ENCODE assay signal across 16 cellular contexts in the genomic region with DNA sequence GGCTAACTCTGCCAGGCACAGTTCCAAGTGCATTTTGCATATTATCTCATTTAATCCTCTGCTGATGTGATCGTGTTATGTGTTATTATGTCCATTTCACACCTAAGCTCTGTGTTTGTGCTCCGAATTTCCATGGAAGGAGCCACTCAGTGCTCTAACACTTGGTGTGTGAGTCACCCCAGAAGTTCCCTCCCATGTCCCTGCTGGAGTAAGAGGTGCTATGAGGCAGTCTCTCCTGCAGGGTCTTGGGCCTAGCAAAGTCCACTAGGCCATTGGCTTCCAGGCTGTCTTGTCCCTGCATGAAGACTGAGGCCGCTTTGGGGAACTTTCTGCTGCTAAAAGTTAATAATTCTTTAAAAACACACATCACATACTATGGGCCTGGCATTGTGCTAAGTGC.
DNase-seq lines count a peak whose midpoint lies in the region; ATAC-seq and TF ChIP-seq lines count a peak whose summit lies in the region.
"Had no signal": no experiment of that assay in that cellular context is flagged by ENCODE, and none has a peak within 500 bp of the region (broad histone marks: within the 10 kb centered on the region; RNA-seq: fewer than 3 reads in every experiment).

No MANE protein-coding gene starts in this region.

- H3K18ac ChIP-seq in mesendoderm (ENCODE audit: low read length): no peak overlapping the region

- no peak overlapping the region for H4K5ac ChIP-seq in mesendoderm (ENCODE audit: low read length)

- ATAC-seq in GM18511 (IDR thresholded peaks at IDR 0.05; ENCODE audit: unreplicated experiment): no peak
- ATAC-seq: stimulated activated naive CD8-positive, alpha-beta T cell treated with anti-CD3 and anti-CD28 coated beads, Interleukin-15, amount 100 ng/mL, for 72 hours had no signal

- no peak for DNase-seq in BJ (ENCODE audit: low read depth)
- DNase-seq in NCI-H82 (lab: John Stamatoyannopoulos, UW): peak; percentile 71
- DNase-seq in epithelial cell of esophagus (ENCODE audit: low read depth): peak; percentile 51
- DNase-seq in mesendoderm: peak; percentile 90
- no peak for DNase-seq in NCI-H345 (lab: John Stamatoyannopoulos, UW)
- no peak for DNase-seq in vagina (ENCODE audit: extremely low spot score in 2 of 2)
- DNase-seq in stimulated activated CD4-positive, alpha-beta T cell treated with anti-CD3 and anti-CD28 coated beads, Interleukin-15, amount 100 ng/mL, for 24 hours: no peak
- DNase-seq: activated CD8-positive, alpha-beta memory T cell treated with anti-CD3 and anti-CD28 coated beads, Interleukin-2, amount 50 U/mL, for 4 hours; activated naive CD4-positive, alpha-beta T cell treated with Interleukin-2 at 50 U/mL for 16 hours; left ventricle myocardium inferior; naive B cell; NCI-H1694 treated with DMSO at 0.1 percent for 48 hours; NCI-H446; stimulated activated naive CD8-positive, alpha-beta T cell treated with anti-CD3 and anti-CD28 coated beads, Interleukin-15, amount 100 ng/mL, for 72 hours had no signal

- no peak overlapping the region for H3K23ac ChIP-seq in mesendoderm (ENCODE audit: low read length)

- H3K27ac ChIP-seq in mesendoderm (ENCODE audit: low read depth, low read length) (peak overlapping the region; percentile 11), vagina (no peak overlapping the region)
- H3K27ac ChIP-seq: left ventricle myocardium inferior, prostate gland had no signal

- no peak overlapping the region for H2AK5ac ChIP-seq in mesendoderm (ENCODE audit: low read length)

- intact Hi-C loops in vagina (cut with DNase I): loop anchor here (10.0 kb wide), 1 partner anchor 406 kb away; the partner anchor contains the start of gene SULF2

- no peaks in the 10 kb centered on the region for H3K79me1 ChIP-seq in mesendoderm (ENCODE audit: low read length)

- H3K79me2 ChIP-seq in mesendoderm (ENCODE audit: control insufficient read depth, insufficient read depth, low read length): no peaks in the 10 kb centered on the region

- H3K27me3 ChIP-seq in BJ (ENCODE audit: control insufficient read depth, insufficient read depth, low read length) (no peaks in the 10 kb centered on the region; the same call in 1 of the 2 replicates), mesendoderm (ENCODE audit: insufficient read depth, low read length, poor library complexity) (no peaks in the 10 kb centered on the region), vagina (no peaks in the 10 kb centered on the region)

- no peaks in the 10 kb centered on the region for H3K9me3 ChIP-seq in vagina
- H3K9me3 ChIP-seq: left ventricle myocardium inferior, prostate gland had no signal

- no peak overlapping the region for H3K9ac ChIP-seq in mesendoderm (ENCODE audit: low read length)

- H3K4me2 ChIP-seq in mesendoderm (ENCODE audit: low read length): no peak overlapping the region

- CTCF ChIA-PET in BJ (lab: Yijun Ruan, JAX): interaction anchor here (1.4 kb wide), 2 partner anchors 12 to 336 kb away, joined by 3 to 4 read pairs; no protein-coding TSS in a partner anchor

- no peak overlapping the region for H2BK120ac ChIP-seq in mesendoderm (ENCODE audit: low read depth, low read length)

- POLR2A ChIA-PET in BJ (lab: Charles Lee): no interaction called here

- no peak overlapping the region for H3K56ac ChIP-seq in mesendoderm (ENCODE audit: low read length)

- no peak overlapping the region for H2BK15ac ChIP-seq in mesendoderm (replicated peaks; ENCODE audit: low read depth)

- WGBS in mesendoderm (ENCODE audit: extremely low coverage, insufficient coverage, low lambda C conversion rate): no CpG with 5 or more reads among the region's 3 CpGs

- no peak overlapping the region for H3K4ac ChIP-seq in mesendoderm (ENCODE audit: low read depth, low read length)

- TF ChIP-seq POLR2A in vagina (IDR thresholded peaks at IDR 0.05): no peak

- H3K36me3 ChIP-seq in BJ (ENCODE audit: control insufficient read depth, insufficient read depth, low read length) (no peaks in the 10 kb centered on the region), mesendoderm (ENCODE audit: control insufficient read depth, insufficient read depth, low read length) (no peaks in the 10 kb centered on the region), vagina (no peaks in the 10 kb centered on the region)
- H3K36me3 ChIP-seq: left ventricle myocardium inferior, prostate gland had no signal

- H4K8ac ChIP-seq in mesendoderm (ENCODE audit: low read depth, low read length): no peak overlapping the region

- no peak overlapping the region for H2BK5ac ChIP-seq in mesendoderm (ENCODE audit: low read length)

- no peak overlapping the region for H3K4me3 ChIP-seq in BJ (ENCODE audit: low read depth, low read length)
- H3K4me3 ChIP-seq in epithelial cell of esophagus (ENCODE audit: low read length): no peak overlapping the region
- H3K4me3 ChIP-seq in mesendoderm (ENCODE audit: low read length): no peak overlapping the region
- H3K4me3 ChIP-seq in vagina: no peak overlapping the region
- H3K4me3 ChIP-seq: left ventricle myocardium inferior, prostate gland had no signal

- H3K4me1 ChIP-seq in mesendoderm (ENCODE audit: control insufficient read depth, low read depth, low read length): peaks cover 9% of the 10 kb centered on the region
- peaks cover 17% of the 10 kb centered on the region for H3K4me1 ChIP-seq in vagina
- H3K4me1 ChIP-seq: left ventricle myocardium inferior, prostate gland had no signal

- 0 out of 2 replicates have a peak, but pooled peaks have one; percentile 6 for TF ChIP-seq CTCF in BJ (IDR thresholded peaks at IDR 0.05; ENCODE audit: insufficient read depth, low read depth, low read length)
- peak; percentile 35 for TF ChIP-seq CTCF in epithelial cell of esophagus (IDR thresholded peaks at IDR 0.05; ENCODE audit: insufficient read depth, low read depth, low read length, missing control alignments)
- no peak for TF ChIP-seq CTCF in vagina (IDR thresholded peaks at IDR 0.05)

Comparison
In these comparisons a context has a peak if more than half of its experiments do, and no peak if none do; other contexts are left out.
1. DNase-seq: peak in NCI-H82 (single experiment), epithelial cell of esophagus (single experiment) and mesendoderm (single experiment); none in BJ (single experiment), NCI-H345 (single experiment), vagina (0 of 2) and stimulated activated CD4-positive, alpha-beta T cell treated with anti-CD3 and anti-CD28 coated beads, Interleukin-15, amount 100 ng/mL, for 24 hours (single experiment).
2. CTCF ChIP-seq: peak in BJ (single experiment) and epithelial cell of esophagus (single experiment); none in vagina (0 of 3).